20 cellular contexts compared by ENCODE assay signal in genomic region chr6:1672379-1672778, GRCh38.
A peak's percentile ranks its signal among the peaks of the same experiment; 100 is the strongest.
DNase-seq lines count a peak whose midpoint lies in the region; ATAC-seq, FAIRE-seq and TF ChIP-seq lines count a peak whose summit lies in the region.
"Had no signal": no experiment of that assay in that cellular context is flagged by ENCODE, and none has a peak within 500 bp of the region (broad histone marks: within the 10 kb centered on the region; RNA-seq: fewer than 3 reads in every experiment).

No MANE protein-coding gene starts in this region.

- TF ChIP-seq EP300 in HepG2 (IDR thresholded peaks at IDR 0.05; ENCODE audit: low read depth in 2 of 2, low read length in 2 of 2) (no peak), HepG2 (CRISPR knock-in tag; IDR thresholded peaks at IDR 0.05; ENCODE audit: borderline replicate concordance) (no peak)

- DNase-seq in GF-D8 (lab: John Stamatoyannopoulos, UW) (peak; percentile 75), amniotic epithelial cell (ENCODE audit: low read depth) (peak; percentile 29), iris pigment epithelial cell (ENCODE audit: low read depth) (peak; percentile 64), sciatic nerve (ENCODE audit: low spot score) (no peak), KG1 (lab: John Stamatoyannopoulos, UW) (no peak), HepG2 (ENCODE audit: low spot score) (no peak), DMS53 treated with DMSO at 0.1 percent for 48 hours (lab: John Stamatoyannopoulos, UW; ENCODE audit: unreplicated experiment) (no peak)
- no peak for DNase-seq in central memory CD4-positive, alpha-beta T cell
- DNase-seq: BE2C; C1 segment of cervical spinal cord; CD4-positive, CD25-positive, alpha-beta regulatory T cell; CD8-positive, alpha-beta memory T cell; COR-L47; DMS 273 treated with DMSO at 0.1 percent for 48 hours; DMS53; GDM1; GOT3; H7; HFFc6 had no signal

- no peak overlapping the region for H3K27ac ChIP-seq in HepG2 (ENCODE audit: extremely low read length, insufficient read depth, low read length)

- intact Hi-C loops in sciatic nerve (cut with DNase I) (no loop called here), HepG2 (cut with micrococcal nuclease; ENCODE audit: unreplicated experiment) (no loop called here)

- no TSS peak for BruUV-seq in HepG2 (replicated peaks; lab: Mats Ljungman, UMichigan)

- H3K4me3 ChIP-seq in HepG2 (replicated peaks in 1 of 3; ENCODE audit: insufficient read depth in 1 of 3, low read depth in 2 of 3, low read length in 3 of 3): no peak overlapping the region

- H2AFZ ChIP-seq in HepG2 (ENCODE audit: low read length): no peak overlapping the region

- H3K4me1 ChIP-seq in HepG2 (ENCODE audit: insufficient read depth, low read length): no peaks in the 10 kb centered on the region

- POLR2A ChIA-PET in HepG2 (lab: Yijun Ruan, JAX): no interaction called here

- H3K79me2 ChIP-seq in HepG2 (ENCODE audit: insufficient read depth, low read length): no peaks in the 10 kb centered on the region

- TF ChIP-seq CTCF in HepG2 (CRISPR knock-in tag; IDR thresholded peaks at IDR 0.05): no peak

- H3K9me3 ChIP-seq in HepG2 (ENCODE audit: low read length): no peaks in the 10 kb centered on the region
- H3K9me3 ChIP-seq: BE2C had no signal

- no peak overlapping the region for H3K4me2 ChIP-seq in HepG2 (ENCODE audit: low read depth, low read length)

- H3K27me3 ChIP-seq in HepG2 (ENCODE audit: control insufficient read depth in 1 of 2, insufficient read depth in 2 of 2, low read length in 2 of 2): no peaks in the 10 kb centered on the region
- H3K27me3 ChIP-seq: BE2C had no signal

- ATAC-seq in sciatic nerve: peak; percentile 71
- ATAC-seq in HepG2: no peak
- ATAC-seq: HCT116 had no signal

- FAIRE-seq in HepG2 (lab: Jason Lieb, UNC): no peak

- no peak for TF ChIP-seq RAD21 in HepG2 (CRISPR knock-in tag; IDR thresholded peaks at IDR 0.05)

- CTCF ChIA-PET in HepG2 (lab: Yijun Ruan, JAX; ENCODE audit: low intra/inter-chr PET ratio, low total read pairs): no interaction called here

- no peaks in the 10 kb centered on the region for H4K20me1 ChIP-seq in HepG2 (ENCODE audit: insufficient read depth, low read length)

- in situ Hi-C loops in HepG2 (cut with HindIII; ENCODE audit: extremely low pct_ligation_motif_present, low pct_unique_long_range_greater_than_20kb): no loop called here

- no peak for TF ChIP-seq POLR2A in HepG2 (IDR thresholded peaks at IDR 0.05; ENCODE audit: insufficient read depth in 1 of 2, low read depth in 2 of 2, low read length in 2 of 2)

- 98% methylated on average over 2 of the region's 2 CpGs for WGBS in HepG2 (ENCODE audit: low lambda C conversion rate)

- no peak overlapping the region for H3K9ac ChIP-seq in HepG2 (ENCODE audit: insufficient read depth, low read depth, low read length)

- H3K36me3 ChIP-seq in HepG2 (replicated peaks in 1 of 2; ENCODE audit: control insufficient read depth in 1 of 2, insufficient read depth in 2 of 2, low read length in 2 of 2): peaks cover 0 to 3% of the 10 kb centered on the region in 2 experiments; a peak in 2 of 5 replicates
- H3K36me3 ChIP-seq: BE2C had no signal

TF ChIP-seq in HepG2, 621 proteins besides CTCF, POLR2A, EP300 and RAD21:
- TF ChIP-seq FOXJ3 (CRISPR knock-in tag; IDR thresholded peaks at IDR 0.05; ENCODE audit: borderline replicate concordance) (no peak), ZNF780A (CRISPR knock-in tag; IDR thresholded peaks at IDR 0.05) (no peak), NR2F2 (IDR thresholded peaks at IDR 0.05; ENCODE audit: borderline replicate concordance, low read depth) (no peak), ZNF12 (CRISPR knock-in tag; IDR thresholded peaks at IDR 0.05) (no peak), PHF8 (CRISPR knock-in tag; IDR thresholded peaks at IDR 0.05) (no peak), DDIT3 (CRISPR knock-in tag; IDR thresholded peaks at IDR 0.05) (no peak), ZNF556 (CRISPR knock-in tag; IDR thresholded peaks at IDR 0.05; ENCODE audit: borderline replicate concordance) (no peak)

Comparison
In these comparisons a context has a peak if more than half of its experiments do, and no peak if none do; other contexts are left out.
1. DNase-seq: peak in GF-D8 (single experiment), amniotic epithelial cell (single experiment) and iris pigment epithelial cell (single experiment); none in sciatic nerve (single experiment), KG1 (single experiment), HepG2 (single experiment), central memory CD4-positive, alpha-beta T cell (single experiment) and DMS53 treated with DMSO at 0.1 percent for 48 hours (single experiment).